Comparison of ENCODE assay signal across 1 cellular context in the genomic region with DNA sequence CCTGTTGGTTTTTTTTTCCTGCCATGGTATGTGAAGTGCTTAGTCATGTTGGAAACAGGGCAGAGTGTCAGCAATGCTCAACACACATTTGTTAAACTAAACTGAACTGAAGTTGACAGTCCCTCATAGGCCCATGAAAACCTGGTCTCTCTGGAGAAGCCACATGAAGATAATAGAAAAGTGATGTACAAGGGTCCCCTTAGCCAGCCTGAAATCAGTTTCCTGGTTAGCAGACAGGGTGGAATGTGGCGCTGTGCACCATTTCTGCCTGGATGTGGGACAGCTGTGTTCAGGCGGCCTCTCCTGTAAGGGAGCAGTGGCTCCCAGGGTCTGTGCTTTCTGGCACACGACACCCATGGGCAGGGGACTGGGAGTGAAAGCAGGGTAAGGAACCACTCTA.
TF ChIP-seq lines count a peak whose summit lies in the region.

No MANE protein-coding gene starts in this region.

TF ChIP-seq in H1, 55 proteins besides CTCF, POLR2A, EP300 and RAD21:
- TF ChIP-seq BACH1 (IDR thresholded peaks at IDR 0.05; ENCODE audit: low read length), result peak; percentile 62; the same call in 1 of the 2 replicates
- peak; percentile 93 for TF ChIP-seq TEAD4 (IDR thresholded peaks at IDR 0.05; ENCODE audit: low read depth, low read length)
- TF ChIP-seq SUZ12 (IDR thresholded peaks at IDR 0.05; ENCODE audit: low read length), result no peak
TF ChIP-seq in H1: peak in this region for 2.
